19 cellular contexts compared by ENCODE assay signal in genomic region chr11:90363739-90364138, GRCh38.
DNase-seq lines count a peak whose midpoint lies in the region; ATAC-seq and TF ChIP-seq lines count a peak whose summit lies in the region.
"Had no signal": no experiment of that assay in that cellular context is flagged by ENCODE, and none has a peak within 500 bp of the region (broad histone marks: within the 10 kb centered on the region; RNA-seq: fewer than 3 reads in every experiment).

No MANE protein-coding gene starts in this region.

- no peaks in the 10 kb centered on the region for H3K36me3 Mint-ChIP-seq in activated T-cell treated with anti-CD3 and anti-CD28 coated beads, Interleukin-2, amount 50 U/mL, for 72 hours (ENCODE audit: insufficient read depth in 2 of 2)
- H3K36me3 Mint-ChIP-seq: CD4-positive, alpha-beta memory T cell had no signal

- H3K4me3 ChIP-seq in dorsolateral prefrontal cortex = no peak overlapping the region
- H3K4me3 ChIP-seq: A549; BLaER1 treated with 17β-estradiol and CSF1 and Interleukin-3, amounts not matched to agents 10 nM and 100 nM; HAP-1 had no signal

- TF ChIP-seq CTCF in C4-2B (conservative IDR thresholded peaks at IDR 0.05) = peak; percentile 17; the same call in 1 of the 2 replicates
- TF ChIP-seq CTCF in VCaP (conservative IDR thresholded peaks at IDR 0.05) = no peak
- TF ChIP-seq CTCF in dorsolateral prefrontal cortex (IDR thresholded peaks at IDR 0.05 in 54 of 56, conservative IDR thresholded peaks at IDR 0.05 in 2 of 56; ENCODE audit: low read depth in 1 of 56, partially characterized antibody in 56 of 56) = no peak

- no peak overlapping the region for H3K27ac Mint-ChIP-seq in activated T-cell treated with anti-CD3 and anti-CD28 coated beads, Interleukin-2, amount 50 U/mL, for 72 hours
- H3K27ac Mint-ChIP-seq: CD4-positive, alpha-beta memory T cell; HFFc6 had no signal

- H3K27me3 Mint-ChIP-seq in activated T-cell treated with anti-CD3 and anti-CD28 coated beads, Interleukin-2, amount 50 U/mL, for 72 hours (ENCODE audit: low read depth) = no peaks in the 10 kb centered on the region

- peak; percentile 63 for DNase-seq in NCI-H69 (lab: John Stamatoyannopoulos, UW)
- DNase-seq in stimulated activated CD4-positive, alpha-beta T cell treated with anti-CD3 and anti-CD28 coated beads, Interleukin-12 subunit alpha, Interleukin-12 subunit beta, amount 100 ng/mL, for 4 hours = no peak
- no peak for DNase-seq in dorsolateral prefrontal cortex
- no peak for DNase-seq in activated T-cell treated with anti-CD3 and anti-CD28 coated beads, Interleukin-2, amount 50 U/mL, for 72 hours
- DNase-seq: 8988T; ACHN; AML-193; BE2C; Calu3; CD4-positive, alpha-beta memory T cell; DMS53; GF-D8; GOT3; HFFc6 had no signal

- intact Hi-C loops in dorsolateral prefrontal cortex (cut with DNase I) = no loop called here

- H3K27me3 ChIP-seq in dorsolateral prefrontal cortex = no peaks in the 10 kb centered on the region
- H3K27me3 ChIP-seq: BE2C; BLaER1 treated with 17β-estradiol and CSF1 and Interleukin-3, amounts not matched to agents 10 nM and 100 nM had no signal

- ATAC-seq in activated T-cell treated with anti-CD3 and anti-CD28 coated beads, Interleukin-2, amount 50 U/mL, for 72 hours (replicated peaks in 1 of 2) = no peak
- ATAC-seq: A549 had no signal

- no peak overlapping the region for H3K27ac ChIP-seq in C4-2B
- peak overlapping the region; percentile 15; the same call in 1 of the 2 replicates for H3K27ac ChIP-seq in VCaP
- no peak overlapping the region for H3K27ac ChIP-seq in dorsolateral prefrontal cortex
- H3K27ac ChIP-seq: A549; BLaER1 treated with 17β-estradiol and CSF1 and Interleukin-3, amounts not matched to agents 10 nM and 100 nM had no signal

- no peaks in the 10 kb centered on the region for H3K4me1 Mint-ChIP-seq in activated T-cell treated with anti-CD3 and anti-CD28 coated beads, Interleukin-2, amount 50 U/mL, for 72 hours (ENCODE audit: low read depth)
- H3K4me1 Mint-ChIP-seq: CD4-positive, alpha-beta memory T cell had no signal

- peaks cover 0 to 3% of the 10 kb centered on the region in 2 donors for H3K9me3 Mint-ChIP-seq in activated T-cell treated with anti-CD3 and anti-CD28 coated beads, Interleukin-2, amount 50 U/mL, for 72 hours

- no peak overlapping the region for H3K4me3 Mint-ChIP-seq in activated T-cell treated with anti-CD3 and anti-CD28 coated beads, Interleukin-2, amount 50 U/mL, for 72 hours
- H3K4me3 Mint-ChIP-seq: CD4-positive, alpha-beta memory T cell; HFFc6 had no signal
